In genomic region chrX:115260330-115260729, GRCh38 we compare ENCODE assay signal across 22 cellular contexts. TPM values are rescaled to one million over a fixed set of nuclear protein-coding genes. Genes with fewer than 3 reads are reported as not detected.
A peak's percentile ranks its signal among the peaks of the same experiment; 100 is the strongest.
DNase-seq lines count a peak whose midpoint lies in the region; ATAC-seq and TF ChIP-seq lines count a peak whose summit lies in the region.
"Had no signal": no experiment of that assay in that cellular context is flagged by ENCODE, and none has a peak within 500 bp of the region (broad histone marks: within the 10 kb centered on the region; RNA-seq: fewer than 3 reads in every experiment).

No MANE protein-coding gene starts in this region.

- no peaks in the 10 kb centered on the region for H3K36me3 Mint-ChIP-seq in T-helper 2 cell treated with Interferon-gamma antibody and Interleukin-4, amounts not matched to agents 5 μg/mL and 100 μg/mL, for 36 hours (ENCODE audit: low read depth)
- H3K36me3 Mint-ChIP-seq: activated naive CD4-positive, alpha-beta T cell treated with anti-CD3 and anti-CD28 coated beads, Interleukin-2, amount 50 U/mL, for 24 hours; CD8-positive, alpha-beta T cell; neural progenitor cell had no signal

- 94 to 98% (median 97%) methylated on average over 3 of the region's 3 CpGs for WGBS in stomach, 5 donors

- no peaks in the 10 kb centered on the region for H3K9me3 Mint-ChIP-seq in T-helper 2 cell treated with Interferon-gamma antibody and Interleukin-4, amounts not matched to agents 5 μg/mL and 100 μg/mL, for 36 hours
- H3K9me3 Mint-ChIP-seq: activated naive CD4-positive, alpha-beta T cell treated with anti-CD3 and anti-CD28 coated beads, Interleukin-2, amount 50 U/mL, for 24 hours; CD8-positive, alpha-beta T cell; neural progenitor cell had no signal

- intact Hi-C loops in stomach (cut with DNase I; ENCODE audit: low total_unique reads) = no loop called here

- no peak for TF ChIP-seq EP300 in stomach (IDR thresholded peaks at IDR 0.05)

- ATAC-seq in GM19452 (IDR thresholded peaks at IDR 0.05; ENCODE audit: unreplicated experiment) = no peak
- ATAC-seq: CD8-positive, alpha-beta T cell; left colon; mucosa of descending colon had no signal

- H3K4me3 Mint-ChIP-seq in T-helper 2 cell treated with Interferon-gamma antibody and Interleukin-4, amounts not matched to agents 5 μg/mL and 100 μg/mL, for 36 hours = no peak overlapping the region
- H3K4me3 Mint-ChIP-seq: activated naive CD4-positive, alpha-beta T cell treated with anti-CD3 and anti-CD28 coated beads, Interleukin-2, amount 50 U/mL, for 24 hours; CD8-positive, alpha-beta T cell; neural progenitor cell had no signal

- H3K4me3 ChIP-seq in AG04450 (ENCODE audit: low read depth, low read length) (no peak overlapping the region), astrocyte of the spinal cord (ENCODE audit: low read depth, low read length) (no peak overlapping the region), kidney epithelial cell (ENCODE audit: low read depth, low read length) (no peak overlapping the region), stomach (no peak overlapping the region)
- H3K4me3 ChIP-seq: mucosa of descending colon, neural progenitor cell had no signal

- TF ChIP-seq POLR2A in stomach (IDR thresholded peaks at IDR 0.05) = no peak

- CTCF ChIA-PET in AG04450 (lab: Charles Lee) = no interaction called here

- H3K27ac ChIP-seq in AG04450 (ENCODE audit: low read depth, low read length) (no peak overlapping the region), stomach (no peak overlapping the region)
- H3K27ac ChIP-seq: neural progenitor cell had no signal

- TF ChIP-seq CTCF in AG04450 (IDR thresholded peaks at IDR 0.05; ENCODE audit: low read depth, low read length) = no peak
- no peak for TF ChIP-seq CTCF in astrocyte of the spinal cord (IDR thresholded peaks at IDR 0.05; ENCODE audit: low read depth, low read length)
- TF ChIP-seq CTCF in kidney epithelial cell (IDR thresholded peaks at IDR 0.05; ENCODE audit: insufficient read depth, low read length, poor library complexity, severe bottlenecking) = no peak
- TF ChIP-seq CTCF in stomach (IDR thresholded peaks at IDR 0.05) = no peak

- H3K4me1 Mint-ChIP-seq in T-helper 2 cell treated with Interferon-gamma antibody and Interleukin-4, amounts not matched to agents 5 μg/mL and 100 μg/mL, for 36 hours (ENCODE audit: low read depth) = no peaks in the 10 kb centered on the region
- H3K4me1 Mint-ChIP-seq: activated naive CD4-positive, alpha-beta T cell treated with anti-CD3 and anti-CD28 coated beads, Interleukin-2, amount 50 U/mL, for 24 hours had no signal

- no peaks in the 10 kb centered on the region for H3K4me1 ChIP-seq in stomach
- H3K4me1 ChIP-seq: neural progenitor cell had no signal

- H3K27me3 ChIP-seq in AG04450 (ENCODE audit: control insufficient read depth, insufficient read depth, low read length) = no peaks in the 10 kb centered on the region
- H3K27me3 ChIP-seq in kidney epithelial cell (ENCODE audit: control insufficient read depth, insufficient read depth, low read length) = no peaks in the 10 kb centered on the region
- no peaks in the 10 kb centered on the region for H3K27me3 ChIP-seq in stomach
- H3K27me3 ChIP-seq: neural progenitor cell had no signal

- POLR2A ChIA-PET in AG04450 (lab: Yijun Ruan, JAX) = no interaction called here

- H3K36me3 ChIP-seq in kidney epithelial cell (ENCODE audit: control insufficient read depth, insufficient read depth, low read length) (no peaks in the 10 kb centered on the region), stomach (no peaks in the 10 kb centered on the region)
- H3K36me3 ChIP-seq: neural progenitor cell had no signal

- no peaks in the 10 kb centered on the region for H3K27me3 Mint-ChIP-seq in T-helper 2 cell treated with Interferon-gamma antibody and Interleukin-4, amounts not matched to agents 5 μg/mL and 100 μg/mL, for 36 hours (ENCODE audit: low read depth)
- H3K27me3 Mint-ChIP-seq: activated naive CD4-positive, alpha-beta T cell treated with anti-CD3 and anti-CD28 coated beads, Interleukin-2, amount 50 U/mL, for 24 hours had no signal

- no peak overlapping the region for H3K27ac Mint-ChIP-seq in T-helper 2 cell treated with Interferon-gamma antibody and Interleukin-4, amounts not matched to agents 5 μg/mL and 100 μg/mL, for 36 hours
- H3K27ac Mint-ChIP-seq: activated naive CD4-positive, alpha-beta T cell treated with anti-CD3 and anti-CD28 coated beads, Interleukin-2, amount 50 U/mL, for 24 hours; CD8-positive, alpha-beta T cell; neural progenitor cell had no signal

- in situ Hi-C loops in astrocyte of the spinal cord (cut with HindIII; ENCODE audit: low sequenced_read_pairs) = no loop called here

- no peaks in the 10 kb centered on the region for H3K9me3 ChIP-seq in AG04450 (ENCODE audit: control insufficient read depth, insufficient read depth, low read length)
- no peaks in the 10 kb centered on the region for H3K9me3 ChIP-seq in stomach
- H3K9me3 ChIP-seq: mucosa of descending colon had no signal

- DNase-seq in AG04450 (ENCODE audit: low read depth, low spot score) (peak; percentile 2), HCEC 1CT (peak; percentile 27), astrocyte of the spinal cord (ENCODE audit: low read depth, low spot score) (peak; percentile 10), kidney epithelial cell (ENCODE audit: low read depth) (peak; percentile 12), NCI-H146 treated with DMSO at 0.1 percent for 48 hours (lab: John Stamatoyannopoulos, UW; ENCODE audit: unreplicated experiment) (no peak), stomach (no peak)
- DNase-seq in T-helper 2 cell treated with Interferon-gamma antibody and Interleukin-4, amounts not matched to agents 5 μg/mL and 100 μg/mL, for 36 hours (ENCODE audit: low spot score) = no peak
- DNase-seq: CD8-positive, alpha-beta T cell; DMS53; left colon; mucosa of descending colon; NCI-H1436 treated with DMSO at 0.1 percent for 48 hours; NCI-H2171 treated with DMSO at 0.1 percent for 48 hours; SIG-M5; stimulated activated CD4-positive, alpha-beta T cell treated with anti-CD3 and anti-CD28 coated beads, Interleukin-4, amount 100 ng/mL, for 4 hours had no signal

RNA-seq across cellular contexts. Expression of gene LRCH2, which starts 26.4 kb away (rescaled TPM):
- polyA plus RNA-seq in AG04450 (2011; rRNA removed) = 4.4 and 6.1 TPM in 2 replicates
- polyA minus RNA-seq in AG04450 (2011; rRNA and poly(A)+ RNA removed) = 2.6 and 5.6 TPM in 2 replicates
- total RNA-seq in kidney epithelial cell = 3.7 and 5.1 TPM in 2 replicates
- total RNA-seq in stomach = 10 to 100 TPM in 2 of 5 donors, 1 to 10 TPM in 2, under 1 TPM in 1; 0.58 to 21.8 (median 6.7) TPM
- 1 to 10 TPM; 1.2 to 2.1 (median 1.6) TPM for polyA plus RNA-seq in stomach
- total RNA-seq: CD8-positive, alpha-beta T cell; T-helper 1 cell treated with Interleukin-12 subunit alpha and Interleukin-12 subunit beta and Interleukin-4 antibody, amounts not matched to agents 30 ng/mL and 1 ng/mL, for 36 hours had no signal

RNA-seq across cellular contexts. Expression of gene LUZP4, which starts 29.2 kb away (rescaled TPM):
- polyA plus RNA-seq in AG04450 (2011; rRNA removed) (not detected in 2 replicates), stomach (not detected)
- not detected in 2 replicates for polyA minus RNA-seq in AG04450 (2011; rRNA and poly(A)+ RNA removed)
- total RNA-seq in kidney epithelial cell (not detected in 2 replicates), stomach (not detected)
- total RNA-seq: CD8-positive, alpha-beta T cell; left colon; mucosa of descending colon; pulmonary artery endothelial cell; T-helper 1 cell treated with Interleukin-12 subunit alpha and Interleukin-12 subunit beta and Interleukin-4 antibody, amounts not matched to agents 30 ng/mL and 1 ng/mL, for 36 hours; ureter had no signal
- polyA plus RNA-seq: H1 had no signal

Comparison
In these comparisons a context has a peak if more than half of its experiments do, and no peak if none do; other contexts are left out.
1. DNase-seq: peak in AG04450 (single experiment), HCEC 1CT (single experiment), astrocyte of the spinal cord (single experiment) and kidney epithelial cell (single experiment); none in NCI-H146 treated with DMSO at 0.1 percent for 48 hours (single experiment), stomach (single experiment) and T-helper 2 cell treated with Interferon-gamma antibody and Interleukin-4, amounts not matched to agents 5 μg/mL and 100 μg/mL, for 36 hours (single experiment).